Comparison of ENCODE assay signal across 27 cellular contexts in the genomic region with DNA sequence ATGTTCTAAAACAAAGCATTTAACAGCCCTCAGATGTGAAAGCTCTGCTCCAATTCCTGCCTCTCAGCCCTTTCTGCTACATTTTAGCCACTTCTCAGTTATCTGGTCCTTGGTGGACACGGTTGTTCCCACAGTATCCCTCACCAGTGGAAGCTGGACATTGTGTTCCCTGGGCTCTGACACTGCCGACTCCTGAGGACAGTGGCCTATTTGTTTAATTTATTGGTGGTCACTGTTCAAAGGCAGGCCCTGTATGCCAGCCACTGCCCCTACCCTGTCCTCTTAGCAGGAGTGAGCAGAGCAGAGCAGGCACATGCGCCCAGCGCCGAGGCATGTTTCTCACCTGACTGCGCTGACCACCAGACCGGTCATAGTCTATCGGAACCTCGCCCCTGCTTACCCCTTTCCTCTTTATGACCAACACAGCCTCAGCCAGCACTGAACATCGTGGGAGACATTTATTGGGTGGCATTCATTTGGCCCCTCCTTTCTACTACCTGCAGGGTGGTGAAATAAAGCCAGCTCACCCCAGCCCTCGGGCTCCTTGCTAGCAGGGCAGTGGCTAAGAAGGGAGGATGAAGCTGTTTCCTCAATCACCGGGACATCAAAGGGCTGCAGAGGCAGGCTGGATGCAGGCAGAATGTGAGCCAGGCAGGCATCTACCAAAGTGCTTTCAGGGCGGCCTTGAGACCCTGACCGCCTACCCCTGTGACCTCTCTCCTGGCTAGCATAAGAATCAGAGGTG. TPM values are rescaled to one million over a fixed set of nuclear protein-coding genes. Genes with fewer than 3 reads are reported as not detected.
DNase-seq lines count a peak whose midpoint lies in the region; ATAC-seq and TF ChIP-seq lines count a peak whose summit lies in the region.
"Had no signal": no experiment of that assay in that cellular context is flagged by ENCODE, and none has a peak within 500 bp of the region (broad histone marks: within the 10 kb centered on the region; RNA-seq: fewer than 3 reads in every experiment).

No MANE protein-coding gene starts in this region.

- TF ChIP-seq POLR2A in prostate gland (IDR thresholded peaks at IDR 0.05) (no peak), upper lobe of left lung (IDR thresholded peaks at IDR 0.05) (no peak)

- ATAC-seq in upper lobe of left lung (ENCODE audit: low FRiP score in 2 of 2) (no peak), HG03457 (IDR thresholded peaks at IDR 0.05; ENCODE audit: unreplicated experiment) (no peak), WTC11 (no peak)
- ATAC-seq: activated CD8-positive, alpha-beta memory T cell treated with anti-CD3 and anti-CD28 coated beads, Interleukin-2, amount 10 ng/mL, durations not matched to agents 7 days and 5 days; left lobe of liver; Right ventricle myocardium inferior; stimulated activated naive B cell treated with anti-CD40 and anti-IgM and Interleukin-4, amounts not matched to agents 10 μg/mL and 1 μg/mL and 100 μg/mL, for 72 hours had no signal

- peaks cover 66% of the 10 kb centered on the region for H3K4me1 Mint-ChIP-seq in WTC11
- H3K4me1 Mint-ChIP-seq: activated CD8-positive, alpha-beta memory T cell treated with anti-CD3 and anti-CD28 coated beads, Interleukin-2, amount 10 ng/mL, durations not matched to agents 7 days and 5 days; naive B cell had no signal

- CTCF ChIA-PET in WTC11 (lab: Charles Lee): interaction anchor here (1.1 to 5.7 kb wide), 6 partner anchors 14 to 99 kb away, joined by 3 to 108 read pairs (median 5); no protein-coding TSS in a partner anchor

- H3K9me3 Mint-ChIP-seq in WTC11: no peaks in the 10 kb centered on the region
- H3K9me3 Mint-ChIP-seq: activated naive CD4-positive, alpha-beta T cell treated with anti-CD3 and anti-CD28 coated beads for 36 hours; naive B cell; stimulated activated naive B cell treated with anti-CD40 and anti-IgM and Interleukin-4, amounts not matched to agents 10 μg/mL and 1 μg/mL and 100 μg/mL, for 72 hours had no signal

- no peak overlapping the region for H3K27ac Mint-ChIP-seq in WTC11
- H3K27ac Mint-ChIP-seq: activated CD8-positive, alpha-beta memory T cell treated with anti-CD3 and anti-CD28 coated beads, Interleukin-2, amount 10 ng/mL, durations not matched to agents 7 days and 5 days; activated naive CD4-positive, alpha-beta T cell treated with anti-CD3 and anti-CD28 coated beads for 36 hours; brain; stimulated activated naive B cell treated with anti-CD40 and anti-IgM and Interleukin-4, amounts not matched to agents 10 μg/mL and 1 μg/mL and 100 μg/mL, for 72 hours had no signal

- H3K27me3 Mint-ChIP-seq in WTC11 (ENCODE audit: low read depth): no peaks in the 10 kb centered on the region
- H3K27me3 Mint-ChIP-seq: activated CD8-positive, alpha-beta memory T cell treated with anti-CD3 and anti-CD28 coated beads, Interleukin-2, amount 10 ng/mL, durations not matched to agents 7 days and 5 days; brain; naive B cell; stimulated activated naive B cell treated with anti-CD40 and anti-IgM and Interleukin-4, amounts not matched to agents 10 μg/mL and 1 μg/mL and 100 μg/mL, for 72 hours had no signal

- H3K27ac ChIP-seq in ascending aorta (peak overlapping the region; percentile 49 to 68), prostate gland (peak overlapping the region; percentile 13 to 29), upper lobe of left lung (peak overlapping the region in 3 of 4 donors; percentile 0 to 43 (median 4))
- H3K27ac ChIP-seq: PC-9 had no signal

- H3K36me3 ChIP-seq in ascending aorta (peaks cover 67 to 70% of the 10 kb centered on the region in 2 donors), prostate gland (peaks cover 0 to 2% of the 10 kb centered on the region in 2 donors), upper lobe of left lung (peaks cover 7 to 70% (median 42%) of the 10 kb centered on the region in 4 donors)

- H3K27me3 ChIP-seq in ascending aorta: no peaks in the 10 kb centered on the region
- H3K27me3 ChIP-seq in prostate gland (replicated peaks; ENCODE audit: insufficient read depth): no peaks in the 10 kb centered on the region
- no peaks in the 10 kb centered on the region for H3K27me3 ChIP-seq in upper lobe of left lung

- H3K36me3 Mint-ChIP-seq in WTC11: no peaks in the 10 kb centered on the region
- H3K36me3 Mint-ChIP-seq: activated CD8-positive, alpha-beta memory T cell treated with anti-CD3 and anti-CD28 coated beads, Interleukin-2, amount 10 ng/mL, durations not matched to agents 7 days and 5 days; brain; naive B cell had no signal

- TF ChIP-seq CTCF in ascending aorta (IDR thresholded peaks at IDR 0.05) (no peak), prostate gland (IDR thresholded peaks at IDR 0.05) (no peak), upper lobe of left lung (IDR thresholded peaks at IDR 0.05) (no peak), WTC11 (IDR thresholded peaks at IDR 0.05) (no peak)

- H3K4me1 ChIP-seq in ascending aorta: peaks cover 8 to 33% of the 10 kb centered on the region in 2 donors
- no peaks in the 10 kb centered on the region for H3K4me1 ChIP-seq in prostate gland (replicated peaks)
- H3K4me1 ChIP-seq in upper lobe of left lung: peaks cover 0 to 6% (median 3%) of the 10 kb centered on the region in 4 donors

- no peak for DNase-seq in ascending aorta (ENCODE audit: low spot score in 2 of 2)
- DNase-seq in kidney tubule cell (ENCODE audit: low spot score): peak; percentile 28
- DNase-seq in prostate gland (ENCODE audit: low spot score): no peak
- DNase-seq in upper lobe of left lung: no peak
- DNase-seq in iPS-NIHi7 (ENCODE audit: extremely low spot score): no peak
- DNase-seq in WTC11 (ENCODE audit: low spot score): no peak
- DNase-seq in middle frontal gyrus (ENCODE audit: extremely low spot score, low spot score): no peak
- DNase-seq: activated CD8-positive, alpha-beta memory T cell treated with anti-CD3 and anti-CD28 coated beads, Interleukin-2, amount 10 ng/mL, durations not matched to agents 7 days and 5 days; activated naive CD4-positive, alpha-beta T cell treated with anti-CD3 and anti-CD28 coated beads for 36 hours; activated T-cell treated with anti-CD3 and anti-CD28 coated beads, Interleukin-2, amount 50 U/mL, for 48 hours; hippocampal formation; IMR-90; MV-4-11; naive B cell; NCI-H1436 treated with DMSO at 0.1 percent for 48 hours; NCI-H2081 treated with DMSO at 0.1 percent for 48 hours; NCI-H226; NCI-H69; nucleus accumbens; SK-N-SH; stimulated activated CD4-positive, alpha-beta T cell treated with anti-CD3 and anti-CD28 coated beads, Interleukin-15, amount 100 ng/mL, for 24 hours; stimulated activated naive B cell treated with anti-CD40 and anti-IgM and Interleukin-4, amounts not matched to agents 10 μg/mL and 1 μg/mL and 100 μg/mL, for 72 hours had no signal

- 66% methylated on average over 14 of the region's 14 CpGs for WGBS in prostate gland
- 80 to 86% methylated on average over 13 to 14 of the region's 14 CpGs for WGBS in upper lobe of left lung, 2 donors

- no peak for TF ChIP-seq EP300 in upper lobe of left lung (IDR thresholded peaks at IDR 0.05)

- no peak overlapping the region for H3K4me3 Mint-ChIP-seq in WTC11
- H3K4me3 Mint-ChIP-seq: activated CD8-positive, alpha-beta memory T cell treated with anti-CD3 and anti-CD28 coated beads, Interleukin-2, amount 10 ng/mL, durations not matched to agents 7 days and 5 days; activated naive CD4-positive, alpha-beta T cell treated with anti-CD3 and anti-CD28 coated beads for 36 hours; brain; stimulated activated naive B cell treated with anti-CD40 and anti-IgM and Interleukin-4, amounts not matched to agents 10 μg/mL and 1 μg/mL and 100 μg/mL, for 72 hours had no signal

- H3K9me3 ChIP-seq in ascending aorta: no peaks in the 10 kb centered on the region
- H3K9me3 ChIP-seq in prostate gland: no peaks in the 10 kb centered on the region
- H3K9me3 ChIP-seq in upper lobe of left lung: no peaks in the 10 kb centered on the region
- H3K9me3 ChIP-seq: SK-N-SH had no signal

- intact Hi-C loops in ascending aorta (cut with DNase I): no loop called here
- intact Hi-C loops in prostate gland (cut with DNase I): no loop called here

- H3K4me3 ChIP-seq in ascending aorta (no peak overlapping the region), prostate gland (no peak overlapping the region), upper lobe of left lung (no peak overlapping the region)
- H3K4me3 ChIP-seq: PC-9 had no signal

- POLR2A ChIA-PET in WTC11 (lab: Charles Lee): no interaction called here

TF ChIP-seq in WTC11, 78 proteins besides CTCF, POLR2A, EP300 and RAD21:
- TF ChIP-seq, protein P1, sequence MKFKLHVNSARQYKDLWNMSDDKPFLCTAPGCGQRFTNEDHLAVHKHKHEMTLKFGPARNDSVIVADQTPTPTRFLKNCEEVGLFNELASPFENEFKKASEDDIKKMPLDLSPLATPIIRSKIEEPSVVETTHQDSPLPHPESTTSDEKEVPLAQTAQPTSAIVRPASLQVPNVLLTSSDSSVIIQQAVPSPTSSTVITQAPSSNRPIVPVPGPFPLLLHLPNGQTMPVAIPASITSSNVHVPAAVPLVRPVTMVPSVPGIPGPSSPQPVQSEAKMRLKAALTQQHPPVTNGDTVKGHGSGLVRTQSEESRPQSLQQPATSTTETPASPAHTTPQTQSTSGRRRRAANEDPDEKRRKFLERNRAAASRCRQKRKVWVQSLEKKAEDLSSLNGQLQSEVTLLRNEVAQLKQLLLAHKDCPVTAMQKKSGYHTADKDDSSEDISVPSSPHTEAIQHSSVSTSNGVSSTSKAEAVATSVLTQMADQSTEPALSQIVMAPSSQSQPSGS (CRISPR knock-in tag; IDR thresholded peaks at IDR 0.05; ENCODE audit: borderline replicate concordance, low read depth): no peak
- TF ChIP-seq RELA (CRISPR knock-in tag; IDR thresholded peaks at IDR 0.05; ENCODE audit: borderline replicate concordance) (no peak), ZNF121 (CRISPR knock-in tag; IDR thresholded peaks at IDR 0.05) (no peak), ESRRA (CRISPR knock-in tag; IDR thresholded peaks at IDR 0.05; ENCODE audit: borderline replicate concordance) (no peak), CREM (CRISPR knock-in tag; IDR thresholded peaks at IDR 0.05) (no peak), FOXJ3 (CRISPR knock-in tag; IDR thresholded peaks at IDR 0.05; ENCODE audit: borderline replicate concordance) (no peak), ELF4 (CRISPR knock-in tag; IDR thresholded peaks at IDR 0.05; ENCODE audit: low read depth) (no peak), PRRX2 (CRISPR knock-in tag; IDR thresholded peaks at IDR 0.05) (no peak)
TF ChIP-seq in WTC11: peak in this region for 0.

RNA-seq across cellular contexts. Expression of a gene that starts 54.3 kb away (rescaled TPM):
- total RNA-seq in ascending aorta (10.2 TPM), prostate gland (10 to 100 TPM; 36.5 to 65.6 TPM), upper lobe of left lung (10 to 100 TPM; 12.5 to 60.4 (median 39.1) TPM), WTC11 (2021) (25.9 to 27.7 TPM (median 26.1 TPM) in 3 replicates)

Comparison
In these comparisons a context has a peak if more than half of its experiments do, and no peak if none do; other contexts are left out.
1. H3K27ac ChIP-seq: peak in every context shown above with its lines; median percentile 58 in ascending aorta; 21 in prostate gland; 4 in upper lobe of left lung.